ENCODE assay signal across 1 cellular context in the genomic region with DNA sequence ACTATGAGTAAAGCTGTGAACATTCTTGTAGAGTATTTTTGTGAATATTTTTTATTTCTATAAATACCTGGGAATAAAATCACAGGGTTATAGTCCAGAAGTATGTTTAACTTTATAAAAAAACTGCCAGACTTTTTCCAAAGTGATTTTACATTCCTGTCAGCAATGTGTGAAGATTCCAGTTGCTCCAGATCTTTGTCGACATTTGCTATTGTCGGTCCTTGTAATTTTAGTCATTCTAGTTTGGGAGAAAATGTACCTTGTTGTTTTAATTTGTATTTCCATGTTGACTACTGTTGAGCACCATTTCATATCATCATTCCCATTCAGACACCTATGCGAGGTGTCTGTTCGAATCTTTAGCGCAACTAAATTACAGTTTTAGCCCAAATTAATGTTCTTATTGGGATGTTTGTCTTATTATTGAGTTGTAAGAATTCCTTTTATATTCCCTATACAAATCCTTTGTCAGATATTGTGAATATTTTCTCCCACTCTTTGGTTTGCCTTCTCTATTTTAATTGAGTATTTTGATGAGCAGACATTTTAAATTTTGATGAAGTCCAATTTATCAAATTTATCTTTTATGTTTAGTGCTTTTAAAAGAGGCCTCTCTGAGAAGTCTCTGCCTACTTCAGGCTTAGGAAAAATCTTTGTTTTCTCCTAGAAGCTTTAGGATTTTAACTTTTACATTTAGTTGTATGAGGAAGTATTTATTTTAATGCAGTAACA.
TF ChIP-seq lines count a peak whose summit lies in the region.

No MANE protein-coding gene starts in this region.

TF ChIP-seq in GM23338, 12 proteins besides CTCF, POLR2A, EP300 and RAD21:
- TF ChIP-seq, protein P1, sequence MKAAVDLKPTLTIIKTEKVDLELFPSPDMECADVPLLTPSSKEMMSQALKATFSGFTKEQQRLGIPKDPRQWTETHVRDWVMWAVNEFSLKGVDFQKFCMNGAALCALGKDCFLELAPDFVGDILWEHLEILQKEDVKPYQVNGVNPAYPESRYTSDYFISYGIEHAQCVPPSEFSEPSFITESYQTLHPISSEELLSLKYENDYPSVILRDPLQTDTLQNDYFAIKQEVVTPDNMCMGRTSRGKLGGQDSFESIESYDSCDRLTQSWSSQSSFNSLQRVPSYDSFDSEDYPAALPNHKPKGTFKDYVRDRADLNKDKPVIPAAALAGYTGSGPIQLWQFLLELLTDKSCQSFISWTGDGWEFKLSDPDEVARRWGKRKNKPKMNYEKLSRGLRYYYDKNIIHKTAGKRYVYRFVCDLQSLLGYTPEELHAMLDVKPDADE (IDR thresholded peaks at IDR 0.05), result no peak
- no peak for TF ChIP-seq EZH2 (IDR thresholded peaks at IDR 0.05; ENCODE audit: low read depth, unreplicated experiment)
- no peak for TF ChIP-seq POLR2AphosphoS5 (IDR thresholded peaks at IDR 0.05; ENCODE audit: low read depth)
- no peak for TF ChIP-seq ZNF331 (CRISPR knock-in tag; IDR thresholded peaks at IDR 0.05; ENCODE audit: low read depth)
